Comparison of ENCODE assay signal across 7 cellular contexts in the genomic region with DNA sequence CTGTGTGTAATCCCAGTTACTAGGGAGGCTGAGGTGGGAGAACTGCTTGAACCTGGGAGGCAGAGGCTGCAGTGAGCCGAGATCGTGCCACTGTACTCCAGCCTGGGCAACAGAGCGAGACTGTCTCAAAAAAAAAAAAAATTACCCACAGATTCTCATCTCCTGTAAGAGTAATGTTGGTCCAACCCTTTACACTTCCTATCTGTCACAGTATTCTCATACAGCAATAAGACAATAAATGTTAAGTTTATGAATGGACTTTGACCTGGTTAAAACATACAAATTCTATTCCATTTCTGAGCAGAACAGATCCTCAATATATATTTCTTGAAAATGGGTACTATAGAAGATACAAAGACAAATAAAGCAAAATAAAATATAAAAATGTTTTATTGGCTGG.
"Had no signal": no experiment of that assay in that cellular context is flagged by ENCODE, and none has a peak within 500 bp of the region (broad histone marks: within the 10 kb centered on the region; RNA-seq: fewer than 3 reads in every experiment).

No MANE protein-coding gene starts in this region.

- H3K4me2 ChIP-seq: GM23338 had no signal

- FAIRE-seq: H1, H54, HTR-8/SVneo had no signal

- ATAC-seq: GM23338 had no signal

- H3K4me3 Mint-ChIP-seq: GM23338, H9 had no signal

- H3K27ac Mint-ChIP-seq: GM23338, H9 had no signal

- DNase-seq: H9, HCEC 1CT, IMR-90 had no signal

- H3K9me3 Mint-ChIP-seq: GM23338, H9 had no signal

- H3K4me1 Mint-ChIP-seq: GM23338, H9 had no signal

- H3K4me3 ChIP-seq: GM23338 had no signal
